ENCODE assay signal across 8 cellular contexts in genomic region chr6:151858294-151858693, GRCh38. TPM values are rescaled to one million over a fixed set of nuclear protein-coding genes. Genes with fewer than 3 reads are reported as not detected.
"Had no signal": no experiment of that assay in that cellular context is flagged by ENCODE, and none has a peak within 500 bp of the region (broad histone marks: within the 10 kb centered on the region; RNA-seq: fewer than 3 reads in every experiment).

No MANE protein-coding gene starts in this region.

- FAIRE-seq: H54, HTR-8/SVneo had no signal

- H3K4me3 Mint-ChIP-seq: H9, IgD-negative memory B cell had no signal

- H3K9me3 Mint-ChIP-seq: H9, IgD-negative memory B cell had no signal

- H3K27me3 Mint-ChIP-seq: IgD-negative memory B cell had no signal

- H3K9ac ChIP-seq: GM23248 had no signal

- H2AFZ ChIP-seq: GM23248 had no signal

- H3K27ac Mint-ChIP-seq: H9, IgD-negative memory B cell had no signal

- DNase-seq: GM23248, GOT3, H9, HCEC 1CT had no signal

- H3K4me1 Mint-ChIP-seq: H9 had no signal

- H3K27ac ChIP-seq: GM23248 had no signal

- H3K4me3 ChIP-seq: GM23248 had no signal

RNA-seq across cellular contexts. Expression of gene ESR1, which starts 50.8 kb away (rescaled TPM):
- total RNA-seq: GM23248, H9, HT-29 had no signal
